Comparison of ENCODE assay signal across 1 cellular context in genomic region chr2:227862741-227863588, GRCh38.
A peak's percentile ranks its signal among the peaks of the same experiment; 100 is the strongest.
TF ChIP-seq lines count a peak whose summit lies in the region.

No MANE protein-coding gene starts in this region.

TF ChIP-seq in HepG2, 621 proteins besides CTCF, POLR2A, EP300 and RAD21 (continued from another document and continues in another):
- TF ChIP-seq ARID5B (CRISPR knock-in tag; IDR thresholded peaks at IDR 0.05) (peak; percentile 49; the same call in 1 of the 2 replicates), ZNF484 (CRISPR knock-in tag; IDR thresholded peaks at IDR 0.05; ENCODE audit: borderline replicate concordance, low read depth) (no peak), ZNF354B (CRISPR knock-in tag; IDR thresholded peaks at IDR 0.05) (no peak), JUND (CRISPR knock-in tag; IDR thresholded peaks at IDR 0.05) (peak; percentile 68; the same call in 1 of the 2 replicates), ZBTB3 (CRISPR knock-in tag; IDR thresholded peaks at IDR 0.05; ENCODE audit: borderline replicate concordance, low read depth) (no peak), ZNF780A (CRISPR knock-in tag; IDR thresholded peaks at IDR 0.05) (0 out of 2 replicates have a peak, but pooled peaks have one; percentile 8), ZNF281 (CRISPR knock-in tag; IDR thresholded peaks at IDR 0.05; ENCODE audit: borderline replicate concordance) (no peak), DRAP1 (CRISPR knock-in tag; IDR thresholded peaks at IDR 0.05) (no peak), HNF4G (IDR thresholded peaks at IDR 0.05; ENCODE audit: borderline replicate concordance, low read depth, low read length) (no peak), HNF4G (CRISPR knock-in tag; IDR thresholded peaks at IDR 0.05; ENCODE audit: borderline replicate concordance, low read depth) (no peak), KAT8 (CRISPR knock-in tag; IDR thresholded peaks at IDR 0.05) (no peak), ELF1 (CRISPR knock-in tag; IDR thresholded peaks at IDR 0.05) (no peak), IKZF4 (CRISPR knock-in tag; IDR thresholded peaks at IDR 0.05; ENCODE audit: borderline replicate concordance, low read depth, not compliant biosample characterization) (no peak), GATAD1 (CRISPR knock-in tag; IDR thresholded peaks at IDR 0.05) (no peak), RFX5 (IDR thresholded peaks at IDR 0.05; ENCODE audit: low read depth, low read length) (no peak), RFXAP (CRISPR knock-in tag; IDR thresholded peaks at IDR 0.05; ENCODE audit: borderline replicate concordance) (no peak), ZNF550 (CRISPR knock-in tag; IDR thresholded peaks at IDR 0.05; ENCODE audit: borderline replicate concordance) (no peak), MED8 (CRISPR knock-in tag; IDR thresholded peaks at IDR 0.05; ENCODE audit: insufficient replicate concordance) (no peak), GFI1 (CRISPR knock-in tag; IDR thresholded peaks at IDR 0.05; ENCODE audit: borderline replicate concordance) (no peak), ZNF3 (CRISPR knock-in tag; IDR thresholded peaks at IDR 0.05) (no peak), ZNF160 (CRISPR knock-in tag; IDR thresholded peaks at IDR 0.05) (no peak), ELK4 (CRISPR knock-in tag; IDR thresholded peaks at IDR 0.05; ENCODE audit: borderline replicate concordance) (no peak), RCOR2 (CRISPR knock-in tag; IDR thresholded peaks at IDR 0.05) (no peak), NRL (CRISPR knock-in tag; IDR thresholded peaks at IDR 0.05; ENCODE audit: borderline replicate concordance) (no peak), ZNF512B (CRISPR knock-in tag; IDR thresholded peaks at IDR 0.05; ENCODE audit: borderline replicate concordance) (no peak), ZNF317 (CRISPR knock-in tag; IDR thresholded peaks at IDR 0.05) (no peak), ZNF263 (CRISPR knock-in tag; IDR thresholded peaks at IDR 0.05) (no peak), ZBTB1 (CRISPR knock-in tag; IDR thresholded peaks at IDR 0.05; ENCODE audit: borderline replicate concordance) (no peak), TCF7 (IDR thresholded peaks at IDR 0.05; ENCODE audit: low read depth) (no peak), PAWR (CRISPR knock-in tag; IDR thresholded peaks at IDR 0.05; ENCODE audit: borderline replicate concordance) (no peak), DBP (CRISPR knock-in tag; IDR thresholded peaks at IDR 0.05; ENCODE audit: not compliant biosample characterization) (no peak), GPBP1L1 (CRISPR knock-in tag; IDR thresholded peaks at IDR 0.05) (no peak), NFYC (CRISPR knock-in tag; IDR thresholded peaks at IDR 0.05) (no peak), ZBTB34 (CRISPR knock-in tag; IDR thresholded peaks at IDR 0.05) (no peak), ZFP82 (CRISPR knock-in tag; IDR thresholded peaks at IDR 0.05; ENCODE audit: borderline replicate concordance) (no peak), NFE2L1 (CRISPR knock-in tag; IDR thresholded peaks at IDR 0.05; ENCODE audit: borderline replicate concordance) (no peak), BRCA1 (CRISPR knock-in tag; IDR thresholded peaks at IDR 0.05) (no peak), ZUFSP (CRISPR knock-in tag; IDR thresholded peaks at IDR 0.05; ENCODE audit: borderline replicate concordance) (no peak), ATF4 (CRISPR knock-in tag; IDR thresholded peaks at IDR 0.05) (peak in 1 of 2 experiments; percentile 89; a peak in 2 of 4 replicates), ATF1 (CRISPR knock-in tag; IDR thresholded peaks at IDR 0.05) (no peak)
